ENCODE assay signal across 9 cellular contexts in the genomic region with DNA sequence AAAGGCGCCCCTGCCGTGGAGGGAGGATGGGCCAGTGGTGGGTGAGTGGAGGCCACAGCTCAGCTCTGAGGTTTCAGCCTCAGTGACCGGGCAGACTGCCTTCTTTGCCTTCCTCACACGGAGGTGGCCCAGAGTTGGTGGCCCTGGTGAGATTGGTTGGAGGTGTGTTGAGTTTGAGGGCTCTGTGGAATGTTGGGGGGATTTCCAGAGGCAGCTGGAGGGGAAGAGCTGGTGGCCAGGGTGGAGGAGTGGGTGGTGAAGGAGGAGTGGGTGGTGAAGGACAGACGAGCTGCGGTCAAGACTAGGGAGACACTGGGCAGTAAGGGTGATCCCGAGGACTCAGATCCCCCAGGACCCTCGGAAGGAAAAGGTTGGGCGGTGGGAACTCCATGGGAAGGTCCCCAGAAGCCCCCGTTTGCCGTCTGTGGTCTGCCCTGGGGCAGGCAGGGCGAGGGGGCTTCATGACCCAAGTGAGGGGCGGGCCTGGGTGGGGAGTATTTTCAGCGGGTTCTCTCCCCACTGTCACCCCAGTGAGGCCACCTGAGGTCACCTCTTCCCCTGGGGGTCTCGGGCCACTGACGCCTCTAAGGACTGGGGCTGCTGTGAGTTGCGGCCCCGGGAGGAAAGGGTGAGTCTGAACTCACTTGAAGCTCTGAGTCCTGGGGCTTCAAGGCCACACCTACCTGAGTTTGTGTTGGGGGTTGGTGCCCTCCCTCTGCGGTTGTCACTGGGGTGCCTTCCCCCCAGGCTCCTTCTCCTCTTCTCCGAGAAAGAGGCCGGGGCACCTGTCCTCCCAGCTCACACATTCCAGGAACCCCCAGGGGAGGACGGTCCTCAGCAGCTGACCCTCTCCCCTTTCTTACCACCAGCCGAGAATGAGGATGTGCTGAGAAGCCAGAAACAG. TPM values are rescaled to one million over a fixed set of nuclear protein-coding genes. Genes with fewer than 3 reads are reported as not detected.
DNase-seq lines count a peak whose midpoint lies in the region; ATAC-seq and TF ChIP-seq lines count a peak whose summit lies in the region.
"Had no signal": no experiment of that assay in that cellular context is flagged by ENCODE, and none has a peak within 500 bp of the region (broad histone marks: within the 10 kb centered on the region; RNA-seq: fewer than 3 reads in every experiment).

No MANE protein-coding gene starts in this region.

- TF ChIP-seq CTCF in upper lobe of right lung (IDR thresholded peaks at IDR 0.05) = no peak

- peak; percentile 75 for DNase-seq in activated gamma-delta T cell treated with Interleukin-2 at 50 U/mL for 16 hours
- no peak for DNase-seq in activated gamma-delta T cell (lab: John Stamatoyannopoulos, UW)
- peak; percentile 71 for DNase-seq in activated CD8-positive, alpha-beta memory T cell treated with anti-CD3 and anti-CD28 coated beads, Interleukin-2, amount 50 U/mL, for 4 hours
- DNase-seq in upper lobe of right lung = no peak
- no peak for DNase-seq in HuH-7.5 (ENCODE audit: low spot score)
- no peak for DNase-seq in NCI-H1694 treated with DMSO at 0.1 percent for 48 hours (lab: John Stamatoyannopoulos, UW)

- intact Hi-C loops in upper lobe of right lung (cut with DNase I) = loop anchor here (10.0 kb wide), 1 partner anchor 236 kb away; no protein-coding TSS in a partner anchor

- H3K36me3 ChIP-seq in upper lobe of right lung = no peaks in the 10 kb centered on the region
- H3K36me3 ChIP-seq: tibial artery had no signal

- no peaks in the 10 kb centered on the region for H3K27me3 ChIP-seq in mononuclear cell (ENCODE audit: insufficient read depth, low read length)
- no peaks in the 10 kb centered on the region for H3K27me3 ChIP-seq in upper lobe of right lung

- peak overlapping the region; percentile 17 for H3K27ac ChIP-seq in upper lobe of right lung
- H3K27ac ChIP-seq: tibial artery had no signal

- H3K9me3 ChIP-seq in mononuclear cell (ENCODE audit: low read depth, low read length) = no peaks in the 10 kb centered on the region
- H3K9me3 ChIP-seq in upper lobe of right lung = no peaks in the 10 kb centered on the region
- H3K9me3 ChIP-seq: tibial artery had no signal

- H3K4me3 ChIP-seq in mononuclear cell (ENCODE audit: low read length) (peak overlapping the region; percentile 33), upper lobe of right lung (no peak overlapping the region)
- H3K4me3 ChIP-seq: tibial artery had no signal

- ATAC-seq in upper lobe of right lung (no peak), GM18867 (IDR thresholded peaks at IDR 0.05; ENCODE audit: unreplicated experiment) (no peak)

- H3K4me1 ChIP-seq in mononuclear cell (ENCODE audit: insufficient read depth, low read length) (peaks cover 68% of the 10 kb centered on the region), upper lobe of right lung (no peaks in the 10 kb centered on the region)

RNA-seq across cellular contexts. Expression of a gene that starts 22.7 kb away (rescaled TPM):
- total RNA-seq in mononuclear cell (126 TPM), upper lobe of right lung (18.2 TPM)

RNA-seq across cellular contexts. Expression of a gene that starts 40.1 kb away (rescaled TPM):
- total RNA-seq in mononuclear cell (3.3 TPM), upper lobe of right lung (8.5 TPM)

Comparison
In these comparisons a context has a peak if more than half of its experiments do, and no peak if none do; other contexts are left out.
1. DNase-seq: peak in activated gamma-delta T cell treated with Interleukin-2 at 50 U/mL for 16 hours (single experiment) and activated CD8-positive, alpha-beta memory T cell treated with anti-CD3 and anti-CD28 coated beads, Interleukin-2, amount 50 U/mL, for 4 hours (single experiment); none in activated gamma-delta T cell (single experiment), upper lobe of right lung (single experiment), HuH-7.5 (single experiment) and NCI-H1694 treated with DMSO at 0.1 percent for 48 hours (single experiment).